ENCODE assay signal across 9 cellular contexts in genomic region chr11:78168539-78169477, GRCh38. TPM values are rescaled to one million over a fixed set of nuclear protein-coding genes. Genes with fewer than 3 reads are reported as not detected.
DNase-seq lines count a peak whose midpoint lies in the region; ATAC-seq, FAIRE-seq and TF ChIP-seq lines count a peak whose summit lies in the region.
"Had no signal": no experiment of that assay in that cellular context is flagged by ENCODE, and none has a peak within 500 bp of the region (broad histone marks: within the 10 kb centered on the region; RNA-seq: fewer than 3 reads in every experiment).

No MANE protein-coding gene starts in this region.

- H3K4me3 ChIP-seq in SJSA1 (no peak overlapping the region), fibroblast of lung (replicated peaks in 1 of 4; ENCODE audit: control extremely low read depth in 1 of 4, insufficient read depth in 1 of 4, low read depth in 3 of 4, low read length in 4 of 4) (no peak overlapping the region), upper lobe of right lung (no peak overlapping the region)

- H3K9me3 ChIP-seq in SJSA1 (replicated peaks) (no peaks in the 10 kb centered on the region), fibroblast of lung (ENCODE audit: control insufficient read depth, insufficient read depth, low read depth, low read length) (no peaks in the 10 kb centered on the region), upper lobe of right lung (no peaks in the 10 kb centered on the region)

- TF ChIP-seq POLR2A in H54 (IDR thresholded peaks at IDR 0.05; ENCODE audit: low read depth, low read length): no peak

- H3K79me2 ChIP-seq in fibroblast of lung (ENCODE audit: control insufficient read depth, insufficient read depth, low read length): no peaks in the 10 kb centered on the region

- intact Hi-C loops in upper lobe of right lung (cut with DNase I): no loop called here

- H3K27ac ChIP-seq in SJSA1: peak overlapping the region; percentile 66
- peak overlapping the region; percentile 94 for H3K27ac ChIP-seq in fibroblast of lung (ENCODE audit: insufficient read depth, low read length)
- peak overlapping the region; percentile 78 for H3K27ac ChIP-seq in upper lobe of right lung

- peak overlapping the region; percentile 82 for H2AFZ ChIP-seq in fibroblast of lung (ENCODE audit: low read length)

- peak overlapping the region; percentile 67 for H3K9ac ChIP-seq in fibroblast of lung (ENCODE audit: insufficient read depth, low read length)

- no peaks in the 10 kb centered on the region for H4K20me1 ChIP-seq in fibroblast of lung (ENCODE audit: control insufficient read depth, extremely low read depth, insufficient read depth, low read length)

- peak overlapping the region; percentile 38 for H3K4me2 ChIP-seq in fibroblast of lung (ENCODE audit: extremely low read depth, insufficient read depth, low read length)

- no peaks in the 10 kb centered on the region for H3K27me3 ChIP-seq in SJSA1 (replicated peaks)
- H3K27me3 ChIP-seq in fibroblast of lung (ENCODE audit: control insufficient read depth, insufficient read depth, low read length): no peaks in the 10 kb centered on the region
- H3K27me3 ChIP-seq in upper lobe of right lung: no peaks in the 10 kb centered on the region

- DNase-seq in SJSA1 (ENCODE audit: low read depth in 1 of 2, low spot score in 2 of 2) (peak in 1 of 2 experiments; percentile 35), fibroblast of lung (ENCODE audit: low read depth in 2 of 2) (peak; percentile 87 to 93), mucosa of gallbladder (ENCODE audit: low spot score) (peak; percentile 58), upper lobe of right lung (no peak), activated gamma-delta T cell (lab: John Stamatoyannopoulos, UW) (no peak), H54 (ENCODE audit: insufficient read length, low spot score) (no peak)
- DNase-seq: T-helper 2 cell had no signal

- peaks cover 14% of the 10 kb centered on the region for H3K4me1 ChIP-seq in SJSA1 (replicated peaks)
- peaks cover 16% of the 10 kb centered on the region for H3K4me1 ChIP-seq in fibroblast of lung (ENCODE audit: control insufficient read depth, extremely low read depth, insufficient read depth, low read length)
- peaks cover 11% of the 10 kb centered on the region for H3K4me1 ChIP-seq in upper lobe of right lung

- peaks cover 3% of the 10 kb centered on the region; the same call in 1 of the 2 replicates for H3K36me3 ChIP-seq in SJSA1
- peaks cover 4% of the 10 kb centered on the region for H3K36me3 ChIP-seq in fibroblast of lung (ENCODE audit: control insufficient read depth, insufficient read depth, low read length)
- H3K36me3 ChIP-seq in upper lobe of right lung: peaks cover 12% of the 10 kb centered on the region

- TF ChIP-seq CTCF in fibroblast of lung (conservative IDR thresholded peaks at IDR 0.05 in 1 of 2, IDR thresholded peaks at IDR 0.05 in 1 of 2; ENCODE audit: low read depth in 1 of 2, low read length in 2 of 2): no peak
- no peak for TF ChIP-seq CTCF in upper lobe of right lung (IDR thresholded peaks at IDR 0.05)

- ATAC-seq in upper lobe of right lung: peak; percentile 65
- no peak for ATAC-seq in HG02763 (IDR thresholded peaks at IDR 0.05; ENCODE audit: unreplicated experiment)
- ATAC-seq: activated naive CD4-positive, alpha-beta T cell treated with anti-CD3 and anti-CD28 coated beads, Interleukin-2, amount 50 U/mL, for 72 hours had no signal

- FAIRE-seq in H54 (lab: Jason Lieb, UNC): no peak

RNA-seq across cellular contexts. Expression of gene KCTD21, which starts 19.6 kb away (rescaled TPM):
- total RNA-seq in SJSA1 (2014; rRNA removed; shearing (Covaris generic)): 2.1 and 5.7 TPM in 2 replicates
- total RNA-seq in fibroblast of lung (7.2 and 8.1 TPM in 2 replicates), mucosa of gallbladder (16.4 TPM), upper lobe of right lung (10.9 TPM)
- 13.0 and 15.9 TPM in 2 replicates for polyA plus RNA-seq in fibroblast of lung
- polyA plus RNA-seq in fibroblast of lung (2012): 9.3 and 11.2 TPM in 2 replicates
- 58.3 and 89.2 TPM in 2 replicates for polyA minus RNA-seq in fibroblast of lung (ENCODE audit: low replicate concordance)

RNA-seq across cellular contexts. Expression of gene USP35, which starts 19.9 kb away (rescaled TPM):
- total RNA-seq in SJSA1 (2014; rRNA removed; shearing (Covaris generic)): 3.4 and 4.0 TPM in 2 replicates
- total RNA-seq in fibroblast of lung: 7.2 and 13.0 TPM in 2 replicates
- 4.6 and 4.8 TPM in 2 replicates for polyA plus RNA-seq in fibroblast of lung
- 6.2 and 6.8 TPM in 2 replicates for polyA plus RNA-seq in fibroblast of lung (2012)
- polyA minus RNA-seq in fibroblast of lung (ENCODE audit: low replicate concordance): 10.7 and 32.1 TPM in 2 replicates
- 10.4 TPM for total RNA-seq in mucosa of gallbladder
- total RNA-seq in upper lobe of right lung: 7.1 TPM

RNA-seq across cellular contexts. Expression of gene ALG8, which starts 29.4 kb away (rescaled TPM):
- total RNA-seq in SJSA1 (2014; rRNA removed; shearing (Covaris generic)): 41.7 and 41.8 TPM in 2 replicates
- total RNA-seq in fibroblast of lung (30.3 and 33.7 TPM in 2 replicates), mucosa of gallbladder (33.3 TPM), upper lobe of right lung (31.5 TPM)
- 49.6 and 62.5 TPM in 2 replicates for polyA plus RNA-seq in fibroblast of lung
- polyA plus RNA-seq in fibroblast of lung (2012): 26.6 and 37.7 TPM in 2 replicates
- polyA minus RNA-seq in fibroblast of lung (ENCODE audit: low replicate concordance): 37.0 and 47.4 TPM in 2 replicates

Comparison
In these comparisons a context has a peak if more than half of its experiments do, and no peak if none do; other contexts are left out.
1. DNase-seq: peak in fibroblast of lung (2 of 2) and mucosa of gallbladder (single experiment); none in upper lobe of right lung (single experiment), activated gamma-delta T cell (single experiment) and H54 (single experiment).
2. Peak in every context shown above with its lines, with median percentiles within 50 percentile points of each other: H3K27ac ChIP-seq.